Comparison of ENCODE assay signal across 19 cellular contexts in genomic region chr6:109770779-109771178, GRCh38.
"Had no signal": no experiment of that assay in that cellular context is flagged by ENCODE, and none has a peak within 500 bp of the region (broad histone marks: within the 10 kb centered on the region; RNA-seq: fewer than 3 reads in every experiment).

No MANE protein-coding gene starts in this region.

- H3K9me3 Mint-ChIP-seq: activated CD8-positive, alpha-beta T cell treated with anti-CD3 and anti-CD28 coated beads for 36 hours; activated naive CD4-positive, alpha-beta T cell treated with anti-CD3 and anti-CD28 coated beads, Interleukin-2, amount 50 U/mL, for 24 hours; activated T-cell treated with anti-CD3 and anti-CD28 coated beads, Interleukin-2, amount 50 U/mL, for 4 hours; naive thymus-derived CD8-positive, alpha-beta T cell; stimulated activated naive CD8-positive, alpha-beta T cell treated with anti-CD3 and anti-CD28 coated beads, Interleukin-15, Interleukin-2, amounts not matched to agents 100 ng/mL and 50 ng/mL, for 24 hours; type B pancreatic cell had no signal

- H3K4me1 Mint-ChIP-seq: activated naive CD4-positive, alpha-beta T cell treated with anti-CD3 and anti-CD28 coated beads, Interleukin-2, amount 50 U/mL, for 24 hours had no signal

- DNase-seq: activated CD4-positive, alpha-beta T cell treated with anti-CD3 and anti-CD28 coated beads for 36 hours; activated CD8-positive, alpha-beta T cell treated with anti-CD3 and anti-CD28 coated beads for 36 hours; activated effector memory CD4-positive, alpha-beta T cell treated with anti-CD3 and anti-CD28 coated beads, Interleukin-2, amount 50 U/mL, for 16 hours; activated T-cell treated with anti-CD3 and anti-CD28 coated beads, Interleukin-2, amount 50 U/mL, for 4 hours; amniotic stem cell; islet precursor cell; mucosa of descending colon; naive thymus-derived CD8-positive, alpha-beta T cell; posterior cingulate gyrus; stimulated activated CD4-positive, alpha-beta T cell treated with anti-CD3 and anti-CD28 coated beads, Interleukin-4, amount 100 ng/mL, for 4 hours; stimulated activated CD8-positive, alpha-beta memory T cell treated with anti-CD3 and anti-CD28 coated beads, Interleukin-4, amount 100 ng/mL, for 48 hours; T1000 had no signal

- H3K4me3 Mint-ChIP-seq: activated CD4-positive, alpha-beta T cell treated with anti-CD3 and anti-CD28 coated beads for 36 hours; activated CD8-positive, alpha-beta T cell treated with anti-CD3 and anti-CD28 coated beads for 36 hours; activated naive CD4-positive, alpha-beta T cell treated with anti-CD3 and anti-CD28 coated beads, Interleukin-2, amount 50 U/mL, for 24 hours; activated T-cell treated with anti-CD3 and anti-CD28 coated beads, Interleukin-2, amount 50 U/mL, for 4 hours; naive thymus-derived CD8-positive, alpha-beta T cell; stimulated activated naive CD8-positive, alpha-beta T cell treated with anti-CD3 and anti-CD28 coated beads, Interleukin-15, Interleukin-2, amounts not matched to agents 100 ng/mL and 50 ng/mL, for 24 hours; type B pancreatic cell had no signal

- ATAC-seq: activated CD4-positive, alpha-beta T cell treated with anti-CD3 and anti-CD28 coated beads for 36 hours; activated CD8-positive, alpha-beta T cell treated with anti-CD3 and anti-CD28 coated beads for 36 hours; activated T-cell treated with anti-CD3 and anti-CD28 coated beads, Interleukin-2, amount 50 U/mL, for 4 hours; gastroesophageal sphincter; mucosa of descending colon; naive thymus-derived CD8-positive, alpha-beta T cell had no signal

- H3K27ac Mint-ChIP-seq: activated CD4-positive, alpha-beta T cell treated with anti-CD3 and anti-CD28 coated beads for 36 hours; activated CD8-positive, alpha-beta T cell treated with anti-CD3 and anti-CD28 coated beads for 36 hours; activated naive CD4-positive, alpha-beta T cell treated with anti-CD3 and anti-CD28 coated beads, Interleukin-2, amount 50 U/mL, for 24 hours; stimulated activated naive CD8-positive, alpha-beta T cell treated with anti-CD3 and anti-CD28 coated beads, Interleukin-15, Interleukin-2, amounts not matched to agents 100 ng/mL and 50 ng/mL, for 24 hours; type B pancreatic cell had no signal

- H3K27ac ChIP-seq: gastroesophageal sphincter, right atrium auricular region, skin epidermis, VCaP had no signal

- H3K4me3 ChIP-seq: gastroesophageal sphincter, mucosa of descending colon, right atrium auricular region, skin epidermis had no signal

- H3K4me1 ChIP-seq: gastroesophageal sphincter had no signal

- H3K27me3 Mint-ChIP-seq: activated CD4-positive, alpha-beta T cell treated with anti-CD3 and anti-CD28 coated beads for 36 hours; activated CD8-positive, alpha-beta T cell treated with anti-CD3 and anti-CD28 coated beads for 36 hours; activated naive CD4-positive, alpha-beta T cell treated with anti-CD3 and anti-CD28 coated beads, Interleukin-2, amount 50 U/mL, for 24 hours; naive thymus-derived CD8-positive, alpha-beta T cell; stimulated activated naive CD8-positive, alpha-beta T cell treated with anti-CD3 and anti-CD28 coated beads, Interleukin-15, Interleukin-2, amounts not matched to agents 100 ng/mL and 50 ng/mL, for 24 hours; type B pancreatic cell had no signal

- H3K27me3 ChIP-seq: gastroesophageal sphincter, right atrium auricular region had no signal
